In genomic region chr19:14086098-14086497, GRCh38 we compare ENCODE assay signal across 19 cellular contexts. TPM values are rescaled to one million over a fixed set of nuclear protein-coding genes. Genes with fewer than 3 reads are reported as not detected.
"Had no signal": no experiment of that assay in that cellular context is flagged by ENCODE, and none has a peak within 500 bp of the region (broad histone marks: within the 10 kb centered on the region; RNA-seq: fewer than 3 reads in every experiment).

No MANE protein-coding gene starts in this region.

- H3K9me3 ChIP-seq: neutrophil had no signal

- H3K4me3 Mint-ChIP-seq: dendritic cell treated with granulocyte-macrophage colony-stimulating factor and Interleukin-4, amounts not matched to agents 40 ng/mL and 50 ng/mL, for 4 days; effector memory CD8-positive, alpha-beta T cell; stimulated activated memory B cell treated with anti-CD40 and anti-IgM and Interleukin-4, amounts not matched to agents 10 μg/mL and 1 μg/mL and 100 μg/mL, for 72 hours had no signal

- H3K36me3 ChIP-seq: neutrophil had no signal

- H3K27ac ChIP-seq: neutrophil had no signal

- H3K27ac Mint-ChIP-seq: dendritic cell treated with granulocyte-macrophage colony-stimulating factor and Interleukin-4, amounts not matched to agents 40 ng/mL and 50 ng/mL, for 4 days; effector memory CD8-positive, alpha-beta T cell; stimulated activated memory B cell treated with anti-CD40 and anti-IgM and Interleukin-4, amounts not matched to agents 10 μg/mL and 1 μg/mL and 100 μg/mL, for 72 hours had no signal

- H3K9me3 Mint-ChIP-seq: dendritic cell treated with granulocyte-macrophage colony-stimulating factor and Interleukin-4, amounts not matched to agents 40 ng/mL and 50 ng/mL, for 4 days; effector memory CD8-positive, alpha-beta T cell; stimulated activated memory B cell treated with anti-CD40 and anti-IgM and Interleukin-4, amounts not matched to agents 10 μg/mL and 1 μg/mL and 100 μg/mL, for 72 hours; T-cell had no signal

- DNase-seq: activated CD4-positive, alpha-beta T cell treated with anti-CD3 and anti-CD28 coated beads for 1 hour; activated CD4-positive, alpha-beta T cell treated with anti-CD3 and anti-CD28 coated beads, Interleukin-2, amount 50 U/mL, for 4 hours; activated naive CD4-positive, alpha-beta T cell treated with anti-CD3 and anti-CD28 coated beads, Interleukin-2, amount 50 U/mL, for 16 hours; effector memory CD8-positive, alpha-beta T cell; head of caudate nucleus; islet precursor cell; stimulated activated CD4-positive, alpha-beta T cell treated with anti-CD3 and anti-CD28 coated beads, Interleukin-2, amount 100 ng/mL, for 48 hours; T-cell; T1000 had no signal

- H3K27me3 Mint-ChIP-seq: dendritic cell treated with granulocyte-macrophage colony-stimulating factor and Interleukin-4, amounts not matched to agents 40 ng/mL and 50 ng/mL, for 4 days; effector memory CD8-positive, alpha-beta T cell; stimulated activated memory B cell treated with anti-CD40 and anti-IgM and Interleukin-4, amounts not matched to agents 10 μg/mL and 1 μg/mL and 100 μg/mL, for 72 hours; T-cell had no signal

- ATAC-seq: effector memory CD8-positive, alpha-beta T cell; stimulated activated memory B cell treated with anti-CD40 and anti-IgM and Interleukin-4, amounts not matched to agents 10 μg/mL and 1 μg/mL and 100 μg/mL, for 72 hours; T-cell had no signal

RNA-seq across cellular contexts. Expression of gene C19orf67, which starts 0.5 kb away (rescaled TPM):
- total RNA-seq: astrocyte, bronchial epithelial cell, cerebellum, frontal cortex, lung microvascular endothelial cell, renal cortical epithelial cell, ureter had no signal

RNA-seq across cellular contexts. Expression of gene MISP3, which starts 13.5 kb away (rescaled TPM):
- total RNA-seq: lung microvascular endothelial cell had no signal

RNA-seq across cellular contexts. Expression of gene PALM3, which starts 24.2 kb away (rescaled TPM):
- total RNA-seq: bronchial epithelial cell, lung microvascular endothelial cell had no signal
